Comparison of ENCODE assay signal across 1 cellular context in the genomic region with DNA sequence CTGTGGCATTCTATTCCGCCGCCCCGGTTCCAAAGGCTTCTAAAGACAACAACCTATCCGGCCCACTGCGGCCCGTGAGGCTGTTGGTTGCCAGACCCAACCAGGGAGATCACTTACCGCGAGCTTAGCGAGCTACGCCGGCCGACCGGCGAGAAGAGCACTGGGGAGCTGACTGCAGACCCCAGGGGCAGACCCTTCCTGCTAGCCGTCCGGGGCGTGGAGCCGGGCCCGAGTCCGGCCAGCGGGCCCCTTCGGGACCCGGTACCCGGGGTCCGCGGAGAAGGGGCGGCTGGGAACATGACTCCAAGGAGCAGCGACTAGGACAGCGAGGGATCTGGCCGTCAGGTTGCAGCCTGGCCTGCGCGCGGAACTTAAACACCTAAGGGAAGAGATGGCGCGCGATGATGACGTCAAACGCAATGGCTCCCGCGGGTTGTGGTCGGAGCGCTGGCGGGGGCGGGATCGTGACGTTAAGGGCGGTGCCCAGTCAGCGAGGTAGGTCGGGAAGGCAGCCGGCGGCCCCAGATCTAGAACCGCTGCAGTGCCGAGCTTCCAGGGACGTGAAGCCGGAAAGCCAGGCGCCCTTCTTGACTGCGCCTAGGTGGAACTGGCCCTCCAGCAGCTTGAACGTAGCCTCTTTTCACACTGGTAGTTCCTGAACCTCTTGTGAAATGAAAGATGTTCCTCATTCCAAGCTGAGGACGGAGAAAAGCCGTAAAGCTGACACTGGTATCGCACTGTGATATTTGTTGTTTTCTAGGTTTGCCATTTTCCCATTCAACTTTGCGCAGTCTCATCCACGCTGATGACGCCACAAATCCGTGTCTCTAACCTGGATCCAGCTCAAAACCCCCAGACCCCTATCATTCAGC.
TF ChIP-seq lines count a peak whose summit lies in the region.

A gene (minus strand): TSS at position 391 of the 872 bp plus-strand sequence. CDS start 92 bp downstream, at position 299.

TF ChIP-seq in GM12878, 131 proteins besides CTCF, POLR2A, EP300 and RAD21 (continued from another document and continues in another):
- TF ChIP-seq, protein P1, sequence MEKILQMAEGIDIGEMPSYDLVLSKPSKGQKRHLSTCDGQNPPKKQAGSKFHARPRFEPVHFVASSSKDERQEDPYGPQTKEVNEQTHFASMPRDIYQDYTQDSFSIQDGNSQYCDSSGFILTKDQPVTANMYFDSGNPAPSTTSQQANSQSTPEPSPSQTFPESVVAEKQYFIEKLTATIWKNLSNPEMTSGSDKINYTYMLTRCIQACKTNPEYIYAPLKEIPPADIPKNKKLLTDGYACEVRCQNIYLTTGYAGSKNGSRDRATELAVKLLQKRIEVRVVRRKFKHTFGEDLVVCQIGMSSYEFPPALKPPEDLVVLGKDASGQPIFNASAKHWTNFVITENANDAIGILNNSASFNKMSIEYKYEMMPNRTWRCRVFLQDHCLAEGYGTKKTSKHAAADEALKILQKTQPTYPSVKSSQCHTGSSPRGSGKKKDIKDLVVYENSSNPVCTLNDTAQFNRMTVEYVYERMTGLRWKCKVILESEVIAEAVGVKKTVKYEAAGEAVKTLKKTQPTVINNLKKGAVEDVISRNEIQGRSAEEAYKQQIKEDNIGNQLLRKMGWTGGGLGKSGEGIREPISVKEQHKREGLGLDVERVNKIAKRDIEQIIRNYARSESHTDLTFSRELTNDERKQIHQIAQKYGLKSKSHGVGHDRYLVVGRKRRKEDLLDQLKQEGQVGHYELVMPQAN (conservative IDR thresholded peaks at IDR 0.05), result peak; percentile 84; the same call in 1 of the 2 replicates
- TF ChIP-seq HDAC6 (IDR thresholded peaks at IDR 0.05; ENCODE audit: unreplicated experiment) (peak; percentile 66), FOS (IDR thresholded peaks at IDR 0.05; ENCODE audit: borderline replicate concordance, extremely low read depth, insufficient read length) (no peak), TBL1XR1 (IDR thresholded peaks at IDR 0.05; ENCODE audit: low read depth, low read length) (peak; percentile 58), HCFC1 (IDR thresholded peaks at IDR 0.05; ENCODE audit: low read length) (peak; percentile 72), MTA3 (IDR thresholded peaks at IDR 0.05; ENCODE audit: borderline replicate concordance, low read length) (no peak), MYC (IDR thresholded peaks at IDR 0.05; ENCODE audit: insufficient read depth, insufficient read length, insufficient replicate concordance, low read length, severe bottlenecking) (no peak), RCOR1 (conservative IDR thresholded peaks at IDR 0.05; ENCODE audit: low read depth, low read length) (no peak), CREB1 (IDR thresholded peaks at IDR 0.05; ENCODE audit: low read depth) (peak; percentile 99), CBFB (IDR thresholded peaks at IDR 0.05; ENCODE audit: low read depth) (peak; percentile 91), SREBF2 (IDR thresholded peaks at IDR 0.05; ENCODE audit: low read length) (no peak), LARP7 (IDR thresholded peaks at IDR 0.05) (no peak; the same call in 1 of the 2 replicates), SMAD5 (IDR thresholded peaks at IDR 0.05; ENCODE audit: low read depth) (peak; percentile 69), RB1 (IDR thresholded peaks at IDR 0.05; ENCODE audit: borderline replicate concordance) (peak; percentile 80; the same call in 1 of the 2 replicates), CBX3 (IDR thresholded peaks at IDR 0.05; ENCODE audit: borderline replicate concordance, low read depth) (no peak), MEF2A (IDR thresholded peaks at IDR 0.05; ENCODE audit: insufficient read depth, low read depth, low read length) (no peak), PAX8 (IDR thresholded peaks at IDR 0.05) (no peak), SMC3 (IDR thresholded peaks at IDR 0.05; ENCODE audit: borderline replicate concordance, low read length) (no peak), RUNX3 (IDR thresholded peaks at IDR 0.05; ENCODE audit: low read length) (peak; percentile 96), BHLHE40 (IDR thresholded peaks at IDR 0.05; ENCODE audit: borderline replicate concordance in 1 of 2, low read depth in 2 of 2, low read length in 1 of 2) (peak; percentile 52 to 71; a peak in 3 of 4 replicates), IKZF1 (conservative IDR thresholded peaks at IDR 0.05) (peak; percentile 69), SMARCA5 (IDR thresholded peaks at IDR 0.05) (no peak), GABPA (IDR thresholded peaks at IDR 0.05; ENCODE audit: low read depth) (no peak), IRF4 (IDR thresholded peaks at IDR 0.05; ENCODE audit: low read depth, low read length) (0 out of 2 replicates have a peak, but pooled peaks have one; percentile 6), BMI1 (IDR thresholded peaks at IDR 0.05; ENCODE audit: borderline replicate concordance) (no peak), ZBED1 (IDR thresholded peaks at IDR 0.05; ENCODE audit: borderline replicate concordance) (no peak), NFXL1 (IDR thresholded peaks at IDR 0.05; ENCODE audit: borderline replicate concordance) (no peak), CREM (IDR thresholded peaks at IDR 0.05; ENCODE audit: low read depth) (peak; percentile 99), NBN (IDR thresholded peaks at IDR 0.05) (peak; percentile 96), POLR2AphosphoS5 (IDR thresholded peaks at IDR 0.05; ENCODE audit: low read length) (peak; percentile 97), TCF12 (IDR thresholded peaks at IDR 0.05; ENCODE audit: low read depth, low read length) (peak; percentile 54; the same call in 1 of the 2 replicates), YY1 (IDR thresholded peaks at IDR 0.05; ENCODE audit: low read depth, low read length) (peak; percentile 97), SIX5 (IDR thresholded peaks at IDR 0.05; ENCODE audit: low read depth, low read length, severe bottlenecking) (peak; percentile 15), TCF3 (IDR thresholded peaks at IDR 0.05; ENCODE audit: borderline replicate concordance, insufficient read depth, low read depth, low read length) (peak; percentile 44; the same call in 1 of the 2 replicates), RFX5 (IDR thresholded peaks at IDR 0.05; ENCODE audit: low read depth, low read length) (0 out of 2 replicates have a peak, but pooled peaks have one; percentile 39)
- TF ChIP-seq, protein P2, sequence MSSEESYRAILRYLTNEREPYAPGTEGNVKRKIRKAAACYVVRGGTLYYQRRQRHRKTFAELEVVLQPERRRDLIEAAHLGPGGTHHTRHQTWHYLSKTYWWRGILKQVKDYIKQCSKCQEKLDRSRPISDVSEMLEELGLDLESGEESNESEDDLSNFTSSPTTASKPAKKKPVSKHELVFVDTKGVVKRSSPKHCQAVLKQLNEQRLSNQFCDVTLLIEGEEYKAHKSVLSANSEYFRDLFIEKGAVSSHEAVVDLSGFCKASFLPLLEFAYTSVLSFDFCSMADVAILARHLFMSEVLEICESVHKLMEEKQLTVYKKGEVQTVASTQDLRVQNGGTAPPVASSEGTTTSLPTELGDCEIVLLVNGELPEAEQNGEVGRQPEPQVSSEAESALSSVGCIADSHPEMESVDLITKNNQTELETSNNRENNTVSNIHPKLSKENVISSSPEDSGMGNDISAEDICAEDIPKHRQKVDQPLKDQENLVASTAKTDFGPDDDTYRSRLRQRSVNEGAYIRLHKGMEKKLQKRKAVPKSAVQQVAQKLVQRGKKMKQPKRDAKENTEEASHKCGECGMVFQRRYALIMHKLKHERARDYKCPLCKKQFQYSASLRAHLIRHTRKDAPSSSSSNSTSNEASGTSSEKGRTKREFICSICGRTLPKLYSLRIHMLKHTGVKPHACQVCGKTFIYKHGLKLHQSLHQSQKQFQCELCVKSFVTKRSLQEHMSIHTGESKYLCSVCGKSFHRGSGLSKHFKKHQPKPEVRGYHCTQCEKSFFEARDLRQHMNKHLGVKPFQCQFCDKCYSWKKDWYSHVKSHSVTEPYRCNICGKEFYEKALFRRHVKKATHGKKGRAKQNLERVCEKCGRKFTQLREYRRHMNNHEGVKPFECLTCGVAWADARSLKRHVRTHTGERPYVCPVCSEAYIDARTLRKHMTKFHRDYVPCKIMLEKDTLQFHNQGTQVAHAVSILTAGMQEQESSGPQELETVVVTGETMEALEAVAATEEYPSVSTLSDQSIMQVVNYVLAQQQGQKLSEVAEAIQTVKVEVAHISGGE (CRISPR knock-in tag; IDR thresholded peaks at IDR 0.05), result no peak
- TF ChIP-seq, protein P3, sequence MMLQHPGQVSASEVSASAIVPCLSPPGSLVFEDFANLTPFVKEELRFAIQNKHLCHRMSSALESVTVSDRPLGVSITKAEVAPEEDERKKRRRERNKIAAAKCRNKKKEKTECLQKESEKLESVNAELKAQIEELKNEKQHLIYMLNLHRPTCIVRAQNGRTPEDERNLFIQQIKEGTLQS (IDR thresholded peaks at IDR 0.05; ENCODE audit: borderline replicate concordance, extremely low read depth, low read depth, low read length), result peak; percentile 50; the same call in 1 of the 2 replicates
- TF ChIP-seq, protein P4, sequence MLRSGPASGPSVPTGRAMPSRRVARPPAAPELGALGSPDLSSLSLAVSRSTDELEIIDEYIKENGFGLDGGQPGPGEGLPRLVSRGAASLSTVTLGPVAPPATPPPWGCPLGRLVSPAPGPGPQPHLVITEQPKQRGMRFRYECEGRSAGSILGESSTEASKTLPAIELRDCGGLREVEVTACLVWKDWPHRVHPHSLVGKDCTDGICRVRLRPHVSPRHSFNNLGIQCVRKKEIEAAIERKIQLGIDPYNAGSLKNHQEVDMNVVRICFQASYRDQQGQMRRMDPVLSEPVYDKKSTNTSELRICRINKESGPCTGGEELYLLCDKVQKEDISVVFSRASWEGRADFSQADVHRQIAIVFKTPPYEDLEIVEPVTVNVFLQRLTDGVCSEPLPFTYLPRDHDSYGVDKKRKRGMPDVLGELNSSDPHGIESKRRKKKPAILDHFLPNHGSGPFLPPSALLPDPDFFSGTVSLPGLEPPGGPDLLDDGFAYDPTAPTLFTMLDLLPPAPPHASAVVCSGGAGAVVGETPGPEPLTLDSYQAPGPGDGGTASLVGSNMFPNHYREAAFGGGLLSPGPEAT (IDR thresholded peaks at IDR 0.05; ENCODE audit: low read depth), result peak; percentile 90
- TF ChIP-seq, protein P5, sequence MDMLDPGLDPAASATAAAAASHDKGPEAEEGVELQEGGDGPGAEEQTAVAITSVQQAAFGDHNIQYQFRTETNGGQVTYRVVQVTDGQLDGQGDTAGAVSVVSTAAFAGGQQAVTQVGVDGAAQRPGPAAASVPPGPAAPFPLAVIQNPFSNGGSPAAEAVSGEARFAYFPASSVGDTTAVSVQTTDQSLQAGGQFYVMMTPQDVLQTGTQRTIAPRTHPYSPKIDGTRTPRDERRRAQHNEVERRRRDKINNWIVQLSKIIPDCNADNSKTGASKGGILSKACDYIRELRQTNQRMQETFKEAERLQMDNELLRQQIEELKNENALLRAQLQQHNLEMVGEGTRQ (IDR thresholded peaks at IDR 0.05; ENCODE audit: borderline replicate concordance, low read depth, low read length), result no peak
- TF ChIP-seq, protein P6, sequence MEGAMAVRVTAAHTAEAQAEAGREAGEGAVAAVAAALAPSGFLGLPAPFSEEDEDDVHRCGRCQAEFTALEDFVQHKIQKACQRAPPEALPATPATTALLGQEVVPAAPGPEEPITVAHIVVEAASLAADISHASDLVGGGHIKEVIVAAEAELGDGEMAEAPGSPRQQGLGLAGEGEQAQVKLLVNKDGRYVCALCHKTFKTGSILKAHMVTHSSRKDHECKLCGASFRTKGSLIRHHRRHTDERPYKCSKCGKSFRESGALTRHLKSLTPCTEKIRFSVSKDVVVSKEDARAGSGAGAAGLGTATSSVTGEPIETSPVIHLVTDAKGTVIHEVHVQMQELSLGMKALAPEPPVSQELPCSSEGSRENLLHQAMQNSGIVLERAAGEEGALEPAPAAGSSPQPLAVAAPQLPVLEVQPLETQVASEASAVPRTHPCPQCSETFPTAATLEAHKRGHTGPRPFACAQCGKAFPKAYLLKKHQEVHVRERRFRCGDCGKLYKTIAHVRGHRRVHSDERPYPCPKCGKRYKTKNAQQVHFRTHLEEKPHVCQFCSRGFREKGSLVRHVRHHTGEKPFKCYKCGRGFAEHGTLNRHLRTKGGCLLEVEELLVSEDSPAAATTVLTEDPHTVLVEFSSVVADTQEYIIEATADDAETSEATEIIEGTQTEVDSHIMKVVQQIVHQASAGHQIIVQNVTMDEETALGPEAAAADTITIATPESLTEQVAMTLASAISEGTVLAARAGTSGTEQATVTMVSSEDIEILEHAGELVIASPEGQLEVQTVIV (IDR thresholded peaks at IDR 0.05; ENCODE audit: borderline replicate concordance, partially characterized antibody), result peak; percentile 82
- TF ChIP-seq, protein P7, sequence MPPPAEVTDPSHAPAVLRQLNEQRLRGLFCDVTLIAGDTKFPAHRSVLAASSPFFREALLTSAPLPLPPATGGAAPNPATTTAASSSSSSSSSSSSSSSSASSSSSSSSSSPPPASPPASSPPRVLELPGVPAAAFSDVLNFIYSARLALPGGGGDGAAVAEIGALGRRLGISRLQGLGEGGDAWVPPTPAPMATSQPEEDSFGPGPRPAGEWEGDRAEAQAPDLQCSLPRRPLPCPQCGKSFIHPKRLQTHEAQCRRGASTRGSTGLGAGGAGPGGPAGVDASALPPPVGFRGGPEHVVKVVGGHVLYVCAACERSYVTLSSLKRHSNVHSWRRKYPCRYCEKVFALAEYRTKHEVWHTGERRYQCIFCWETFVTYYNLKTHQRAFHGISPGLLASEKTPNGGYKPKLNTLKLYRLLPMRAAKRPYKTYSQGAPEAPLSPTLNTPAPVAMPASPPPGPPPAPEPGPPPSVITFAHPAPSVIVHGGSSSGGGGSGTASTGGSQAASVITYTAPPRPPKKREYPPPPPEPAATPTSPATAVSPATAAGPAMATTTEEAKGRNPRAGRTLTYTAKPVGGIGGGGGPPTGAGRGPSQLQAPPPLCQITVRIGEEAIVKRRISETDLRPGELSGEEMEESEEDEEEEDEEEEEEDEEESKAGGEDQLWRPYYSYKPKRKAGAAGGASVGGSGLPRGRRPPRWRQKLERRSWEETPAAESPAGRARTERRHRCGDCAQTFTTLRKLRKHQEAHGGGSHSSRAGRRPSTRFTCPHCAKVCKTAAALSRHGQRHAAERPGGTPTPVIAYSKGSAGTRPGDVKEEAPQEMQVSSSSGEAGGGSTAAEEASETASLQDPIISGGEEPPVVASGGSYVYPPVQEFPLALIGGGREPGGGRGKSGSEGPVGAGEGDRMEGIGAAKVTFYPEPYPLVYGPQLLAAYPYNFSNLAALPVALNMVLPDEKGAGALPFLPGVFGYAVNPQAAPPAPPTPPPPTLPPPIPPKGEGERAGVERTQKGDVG (CRISPR knock-in tag; IDR thresholded peaks at IDR 0.05), result no peak
- TF ChIP-seq, protein P8, sequence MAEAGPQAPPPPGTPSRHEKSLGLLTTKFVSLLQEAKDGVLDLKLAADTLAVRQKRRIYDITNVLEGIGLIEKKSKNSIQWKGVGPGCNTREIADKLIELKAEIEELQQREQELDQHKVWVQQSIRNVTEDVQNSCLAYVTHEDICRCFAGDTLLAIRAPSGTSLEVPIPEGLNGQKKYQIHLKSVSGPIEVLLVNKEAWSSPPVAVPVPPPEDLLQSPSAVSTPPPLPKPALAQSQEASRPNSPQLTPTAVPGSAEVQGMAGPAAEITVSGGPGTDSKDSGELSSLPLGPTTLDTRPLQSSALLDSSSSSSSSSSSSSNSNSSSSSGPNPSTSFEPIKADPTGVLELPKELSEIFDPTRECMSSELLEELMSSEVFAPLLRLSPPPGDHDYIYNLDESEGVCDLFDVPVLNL (IDR thresholded peaks at IDR 0.05; ENCODE audit: low read depth, low read length), result peak; percentile 94
